8 cellular contexts compared by ENCODE assay signal in the genomic region with DNA sequence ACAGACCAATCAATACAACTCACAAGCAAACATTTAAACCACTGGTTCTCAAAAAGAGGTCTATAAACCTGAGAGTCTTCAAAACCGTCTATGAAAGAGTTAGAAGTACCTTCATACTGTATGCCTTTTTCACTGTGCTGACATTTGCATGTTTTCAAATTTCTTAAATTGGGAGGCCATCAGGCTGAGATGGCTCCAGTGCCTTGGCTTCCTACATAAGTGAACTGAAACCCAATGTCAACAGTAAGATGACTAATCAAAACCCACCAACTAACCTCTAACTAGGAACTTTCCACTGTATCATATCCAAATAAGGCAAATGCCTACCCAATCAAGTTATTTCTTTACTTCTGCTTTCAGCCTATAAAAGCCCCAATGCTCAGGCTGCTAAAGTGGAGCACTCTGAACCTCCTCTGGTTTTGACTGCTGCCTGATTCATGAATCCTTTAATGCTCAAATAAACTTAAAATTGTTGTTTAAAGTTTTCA. TPM values are rescaled to one million over a fixed set of nuclear protein-coding genes. Genes with fewer than 3 reads are reported as not detected.
DNase-seq lines count a peak whose midpoint lies in the region; ATAC-seq, FAIRE-seq and TF ChIP-seq lines count a peak whose summit lies in the region.

No MANE protein-coding gene starts in this region.

- H3K4me1 Mint-ChIP-seq in activated CD8-positive, alpha-beta T cell treated with anti-CD3 and anti-CD28 coated beads for 36 hours (ENCODE audit: low read depth): peaks cover 49% of the 10 kb centered on the region

- DNase-seq in A549 (ENCODE audit: low read depth in 1 of 2, low spot score in 1 of 2) (peak in 1 of 2 experiments; percentile 36), GM19239 (ENCODE audit: insufficient read length, low spot score) (peak; percentile 16), Right ventricle myocardium superior (no peak), NCI-H1092 treated with DMSO at 0.1 percent for 48 hours (lab: John Stamatoyannopoulos, UW) (no peak), NCI-H82 treated with DMSO at 0.1 percent for 48 hours (lab: John Stamatoyannopoulos, UW; ENCODE audit: unreplicated experiment) (no peak), NCI-H1092 (lab: John Stamatoyannopoulos, UW) (no peak)
- DNase-seq in activated CD8-positive, alpha-beta T cell treated with anti-CD3 and anti-CD28 coated beads for 36 hours: peak; percentile 53

- WGBS in A549 (ENCODE audit: missing lambda C conversion rate): 88% methylated on average over 1 of the region's 1 CpG

- FAIRE-seq in A549 (lab: Jason Lieb, UNC) (no peak), GM19239 (lab: Jason Lieb, UNC) (peak; percentile 47)

- TF ChIP-seq EP300 in A549 (IDR thresholded peaks at IDR 0.05): no peak

- peaks cover 18% of the 10 kb centered on the region for H3K9me3 Mint-ChIP-seq in activated CD8-positive, alpha-beta T cell treated with anti-CD3 and anti-CD28 coated beads for 36 hours

- ATAC-seq in A549 (no peak), HG03378 (IDR thresholded peaks at IDR 0.05; ENCODE audit: unreplicated experiment) (peak; percentile 72), Right ventricle myocardium superior (ENCODE audit: poor library complexity) (no peak)
- peak; percentile 92 for ATAC-seq in activated CD8-positive, alpha-beta T cell treated with anti-CD3 and anti-CD28 coated beads for 36 hours

- no peaks in the 10 kb centered on the region for H3K27me3 Mint-ChIP-seq in activated CD8-positive, alpha-beta T cell treated with anti-CD3 and anti-CD28 coated beads for 36 hours

- TF ChIP-seq RAD21 in A549 (conservative IDR thresholded peaks at IDR 0.05 in 1 of 2, IDR thresholded peaks at IDR 0.05 in 1 of 2): no peak

- POLR2A ChIA-PET in A549 (lab: Yijun Ruan, JAX): no interaction called here
- POLR2A ChIA-PET in activated CD8-positive, alpha-beta T cell treated with anti-CD3 and anti-CD28 coated beads for 36 hours (lab: Charles Lee): interaction anchor here (0.7 kb wide), 2 partner anchors 14 to 41 kb away, joined by 3 to 4 read pairs; no protein-coding TSS in a partner anchor

- H3K4me3 Mint-ChIP-seq in activated CD8-positive, alpha-beta T cell treated with anti-CD3 and anti-CD28 coated beads for 36 hours: no peak overlapping the region

- H3K4me1 ChIP-seq in A549: peaks cover 84% of the 10 kb centered on the region

- peak overlapping the region; percentile 85 for H3K27ac Mint-ChIP-seq in activated CD8-positive, alpha-beta T cell treated with anti-CD3 and anti-CD28 coated beads for 36 hours

- intact Hi-C loops in activated CD8-positive, alpha-beta T cell treated with anti-CD3 and anti-CD28 coated beads for 36 hours (cut with micrococcal nuclease): no loop called here
- intact Hi-C loops in Right ventricle myocardium superior (cut with DNase I): no loop called here

- CTCF ChIA-PET in A549 (lab: Yijun Ruan, JAX): interaction anchor here (1.1 to 2.0 kb wide), 3 partner anchors 8 to 72 kb away, joined by 4 to 10 read pairs (median 4); no protein-coding TSS in a partner anchor
- CTCF ChIA-PET in activated CD8-positive, alpha-beta T cell treated with anti-CD3 and anti-CD28 coated beads for 36 hours (lab: Charles Lee): interaction anchor here (1.2 to 1.5 kb wide), 3 partner anchors 10 to 337 kb away, joined by 3 to 4 read pairs (median 4); no protein-coding TSS in a partner anchor

- no peak for TF ChIP-seq CTCF in A549 (IDR thresholded peaks at IDR 0.05)
- no peak for TF ChIP-seq CTCF in activated CD8-positive, alpha-beta T cell treated with anti-CD3 and anti-CD28 coated beads for 36 hours (IDR thresholded peaks at IDR 0.05)

- no peak for TF ChIP-seq POLR2A in A549 (IDR thresholded peaks at IDR 0.05; ENCODE audit: low read length)

- H3K27ac ChIP-seq in A549: peak overlapping the region; percentile 87 to 90; a peak in 4 of 6 replicates

- H3K4me2 ChIP-seq in A549: peak overlapping the region; percentile 6; the same call in 1 of the 3 replicates

- no peak overlapping the region for H3K4me3 ChIP-seq in A549

- peaks cover 7% of the 10 kb centered on the region; the same call in 1 of the 3 replicates for H3K9me3 ChIP-seq in A549

- H3K36me3 Mint-ChIP-seq in activated CD8-positive, alpha-beta T cell treated with anti-CD3 and anti-CD28 coated beads for 36 hours (ENCODE audit: low read depth): peaks cover 48% of the 10 kb centered on the region

TF ChIP-seq in A549, 52 proteins besides CTCF, POLR2A, EP300 and RAD21:
- TF ChIP-seq BHLHE40 (IDR thresholded peaks at IDR 0.05; ENCODE audit: low read depth, low read length): no peak
- TF ChIP-seq MAFK (IDR thresholded peaks at IDR 0.05; ENCODE audit: partially characterized antibody): peak; percentile 27

RNA-seq across cellular contexts. Expression of gene FAM13B, which starts 35.1 kb away (rescaled TPM):
- polyA plus RNA-seq in A549 (2011; rRNA removed) (12.2 and 15.1 TPM in 2 replicates), A549 (2017; fragmentation: RNase III; extraction: RNeasy Plus Mini Kit Qiagen cat#74134 plus additional on column Dnase treatment) (14.9 to 17.4 TPM (median 15.4 TPM) in 3 replicates)
- 4.5 and 5.3 TPM in 2 replicates for polyA plus RNA-seq in A549 (2012; cell fraction: cytosol; rRNA removed)
- polyA plus RNA-seq in A549 (2012; cell fraction: nucleus; rRNA removed): 5.6 and 9.1 TPM in 2 replicates
- 13.9 and 15.4 TPM in 2 replicates for polyA minus RNA-seq in A549 (2011; rRNA and poly(A)+ RNA removed)
- total RNA-seq in activated CD8-positive, alpha-beta T cell treated with anti-CD3 and anti-CD28 coated beads for 36 hours: 10 to 100 TPM; 14.8 to 17.5 TPM
- 21.9 TPM for total RNA-seq in Right ventricle myocardium superior

Comparison
In these comparisons a context has a peak if more than half of its experiments do, and no peak if none do; other contexts are left out.
1. ATAC-seq: peak in HG03378 (single experiment) and activated CD8-positive, alpha-beta T cell treated with anti-CD3 and anti-CD28 coated beads for 36 hours (single experiment); none in A549 (0 of 2) and Right ventricle myocardium superior (single experiment).
2. DNase-seq: peak in GM19239 (single experiment) and activated CD8-positive, alpha-beta T cell treated with anti-CD3 and anti-CD28 coated beads for 36 hours (single experiment); none in Right ventricle myocardium superior (single experiment), NCI-H1092 treated with DMSO at 0.1 percent for 48 hours (single experiment), NCI-H82 treated with DMSO at 0.1 percent for 48 hours (single experiment) and NCI-H1092 (single experiment).